In genomic region chr22:49944399-49944891, GRCh38 we compare ENCODE assay signal across 15 cellular contexts. TPM values are rescaled to one million over a fixed set of nuclear protein-coding genes. Genes with fewer than 3 reads are reported as not detected.
A peak's percentile ranks its signal among the peaks of the same experiment; 100 is the strongest.
DNase-seq lines count a peak whose midpoint lies in the region; ATAC-seq and TF ChIP-seq lines count a peak whose summit lies in the region.
"Had no signal": no experiment of that assay in that cellular context is flagged by ENCODE, and none has a peak within 500 bp of the region (broad histone marks: within the 10 kb centered on the region; RNA-seq: fewer than 3 reads in every experiment).

No MANE protein-coding gene starts in this region.

- H3K4me3 ChIP-seq in A673 (ENCODE audit: low read depth, low read length, poor library complexity, severe bottlenecking) = peak overlapping the region; percentile 2
- H3K4me3 ChIP-seq in SK-N-MC = no peak overlapping the region
- H3K4me3 ChIP-seq: thoracic aorta had no signal

- H3K27ac ChIP-seq in A673 (ENCODE audit: low read depth, low read length, poor library complexity, severe bottlenecking) (peak overlapping the region; percentile 82), SK-N-MC (peak overlapping the region; percentile 67)
- H3K27ac ChIP-seq in CD4-positive, alpha-beta T cell (ENCODE audit: low read depth, low read length) = peak overlapping the region; percentile 73
- H3K27ac ChIP-seq: thoracic aorta had no signal

- no peak for TF ChIP-seq CTCF in A673 (conservative IDR thresholded peaks at IDR 0.05; ENCODE audit: low read depth, low read length)
- no peak for TF ChIP-seq CTCF in CD4-positive, alpha-beta T cell (IDR thresholded peaks at IDR 0.05)

- H3K9me3 Mint-ChIP-seq in CD4-positive, alpha-beta T cell = no peaks in the 10 kb centered on the region
- H3K9me3 Mint-ChIP-seq in memory B cell = no peaks in the 10 kb centered on the region
- H3K9me3 Mint-ChIP-seq: activated T-helper 1 cell treated with anti-CD3 and anti-CD28 coated beads, Interleukin-12 subunit alpha, Interleukin-12 subunit beta, Interleukin-2, Interleukin-4 antibody, amounts not matched to agents 30 ng/mL and 10 ng/mL and 1 ng/mL, durations not matched to agents 14 hours and 24 hours and 36 hours; neural crest cell had no signal

- POLR2A ChIA-PET in A673 (lab: Charles Lee; ENCODE audit: low non-redundant PET) = no interaction called here
- POLR2A ChIA-PET in CD4-positive, alpha-beta T cell (lab: Charles Lee) = no interaction called here

- ATAC-seq in CD4-positive, alpha-beta T cell (ENCODE audit: poor library complexity) = peak; percentile 16
- ATAC-seq in memory B cell (ENCODE audit: low read depth) (peak; percentile 75), left ventricle myocardium superior (no peak)

- H3K4me1 ChIP-seq in A673 (ENCODE audit: insufficient read depth, low read length, poor library complexity, severe bottlenecking) = peaks cover 22% of the 10 kb centered on the region

- no peaks in the 10 kb centered on the region for H3K36me3 Mint-ChIP-seq in CD4-positive, alpha-beta T cell (ENCODE audit: low read depth)
- H3K36me3 Mint-ChIP-seq in memory B cell = peaks cover 3% of the 10 kb centered on the region

- DNase-seq in A673 (ENCODE audit: low spot score) (no peak), SK-N-MC (ENCODE audit: low read depth, low spot score) (no peak), memory B cell (ENCODE audit: low spot score in 2 of 2) (peak in 1 of 2 donors; percentile 46), NOMO-1 treated with DMSO at 0.1 percent for 48 hours (lab: John Stamatoyannopoulos, UW; ENCODE audit: unreplicated experiment) (no peak), DMS114 treated with DMSO at 0.1 percent for 48 hours (lab: John Stamatoyannopoulos, UW; ENCODE audit: unreplicated experiment) (no peak), HUDEP-2 (lab: John Stamatoyannopoulos, UW; ENCODE audit: unreplicated experiment in 76 of 76) (no peak), left ventricle myocardium superior (no peak)
- no peak for DNase-seq in CD4-positive, alpha-beta T cell
- DNase-seq: aorta; NCI-H1048; NCI-H748 treated with DMSO at 0.1 percent for 48 hours; stimulated activated CD4-positive, alpha-beta T cell treated with anti-CD3 and anti-CD28 coated beads, Interleukin-2, amount 100 ng/mL, for 24 hours had no signal

- intact Hi-C loops in A673 (cut with micrococcal nuclease; ENCODE audit: unreplicated experiment) = no loop called here
- intact Hi-C loops in CD4-positive, alpha-beta T cell (cut with DNase I, micrococcal nuclease) = no loop called here
- intact Hi-C loops in left ventricle myocardium superior (cut with micrococcal nuclease) = no loop called here

- no peaks in the 10 kb centered on the region for H3K36me3 ChIP-seq in A673 (ENCODE audit: insufficient read depth, low read length, poor library complexity, severe bottlenecking)
- no peaks in the 10 kb centered on the region for H3K36me3 ChIP-seq in SK-N-MC (ENCODE audit: insufficient read depth, low read length)
- H3K36me3 ChIP-seq: thoracic aorta had no signal

- CTCF ChIA-PET in A673 (lab: Charles Lee) = no interaction called here
- CTCF ChIA-PET in CD4-positive, alpha-beta T cell (lab: Charles Lee) = no interaction called here

- no peak overlapping the region for H3K9ac ChIP-seq in SK-N-MC (ENCODE audit: insufficient read length)

- no peaks in the 10 kb centered on the region for H3K27me3 ChIP-seq in A673 (replicated peaks; ENCODE audit: insufficient read depth, low read depth, low read length, poor library complexity)
- no peaks in the 10 kb centered on the region for H3K27me3 ChIP-seq in CD4-positive, alpha-beta T cell (ENCODE audit: control insufficient read depth, insufficient read depth, low read length)

- BruUV-seq in A673 (replicated peaks; lab: Mats Ljungman, UMichigan) = no TSS peak

- H3K4me1 Mint-ChIP-seq in CD4-positive, alpha-beta T cell (ENCODE audit: low read depth) = peaks cover 6% of the 10 kb centered on the region
- no peaks in the 10 kb centered on the region for H3K4me1 Mint-ChIP-seq in memory B cell

- no peak overlapping the region for H3K27ac Mint-ChIP-seq in CD4-positive, alpha-beta T cell
- peak overlapping the region; percentile 75 for H3K27ac Mint-ChIP-seq in memory B cell
- H3K27ac Mint-ChIP-seq: activated T-helper 1 cell treated with anti-CD3 and anti-CD28 coated beads, Interleukin-12 subunit alpha, Interleukin-12 subunit beta, Interleukin-2, Interleukin-4 antibody, amounts not matched to agents 30 ng/mL and 10 ng/mL and 1 ng/mL, durations not matched to agents 14 hours and 24 hours and 36 hours had no signal

- H3K9me3 ChIP-seq in A673 (ENCODE audit: low read depth, low read length, poor library complexity, severe bottlenecking) = no peaks in the 10 kb centered on the region
- no peaks in the 10 kb centered on the region for H3K9me3 ChIP-seq in CD4-positive, alpha-beta T cell (ENCODE audit: control insufficient read depth, low read length)
- H3K9me3 ChIP-seq in SK-N-MC (ENCODE audit: low read depth, low read length) = no peaks in the 10 kb centered on the region
- H3K9me3 ChIP-seq: thoracic aorta had no signal

- H3K4me3 Mint-ChIP-seq in CD4-positive, alpha-beta T cell = no peak overlapping the region
- H3K4me3 Mint-ChIP-seq in memory B cell = peak overlapping the region; percentile 71
- H3K4me3 Mint-ChIP-seq: activated T-helper 1 cell treated with anti-CD3 and anti-CD28 coated beads, Interleukin-12 subunit alpha, Interleukin-12 subunit beta, Interleukin-2, Interleukin-4 antibody, amounts not matched to agents 30 ng/mL and 10 ng/mL and 1 ng/mL, durations not matched to agents 14 hours and 24 hours and 36 hours; neural crest cell had no signal

- H3K27me3 Mint-ChIP-seq in CD4-positive, alpha-beta T cell = no peaks in the 10 kb centered on the region
- no peaks in the 10 kb centered on the region for H3K27me3 Mint-ChIP-seq in memory B cell

RNA-seq across cellular contexts. Expression of gene PIM3, which starts 16.1 kb away (rescaled TPM):
- total RNA-seq in A673 (2021) (70.9 and 71.3 TPM in 2 replicates), left ventricle myocardium superior (65.1 TPM)
- total RNA-seq in CD4-positive, alpha-beta T cell = 100 to 1,000 TPM; 224 to 230 TPM

RNA-seq across cellular contexts. Expression of gene CRELD2, which starts 26.0 kb away (rescaled TPM):
- total RNA-seq in A673 (2021) (54.1 and 54.7 TPM in 2 replicates), left ventricle myocardium superior (27.4 TPM)
- 10 to 100 TPM; 21.2 to 23.3 TPM for total RNA-seq in CD4-positive, alpha-beta T cell

RNA-seq across cellular contexts. Expression of gene ALG12, which starts 26.2 kb away (rescaled TPM):
- 18.6 and 19.8 TPM in 2 replicates for total RNA-seq in A673 (2021)
- total RNA-seq in CD4-positive, alpha-beta T cell = 10 to 100 TPM; 13.5 to 14.6 TPM
- total RNA-seq in left ventricle myocardium superior = 16.2 TPM
